In genomic region chr15:52527196-52527897, GRCh38 we compare ENCODE assay signal across 2 cellular contexts.
TF ChIP-seq lines count a peak whose summit lies in the region.

No MANE protein-coding gene starts in this region.

TF ChIP-seq in HEK293, 187 proteins besides CTCF, POLR2A, EP300 and RAD21 (continued from another document):
- TF ChIP-seq ZNF639 (tag by site-specific recombination; IDR thresholded peaks at IDR 0.05): no peak

TF ChIP-seq in K562, 482 proteins besides CTCF, POLR2A, EP300 and RAD21 (continued from another document):
- TF ChIP-seq NFXL1 (CRISPR knock-in tag; IDR thresholded peaks at IDR 0.05) (no peak), CBX2 (IDR thresholded peaks at IDR 0.05; ENCODE audit: insufficient read depth, low read length, poor library complexity, severe bottlenecking) (peak; percentile 92), CBX8 (IDR thresholded peaks at IDR 0.05; ENCODE audit: borderline replicate concordance, extremely low read depth, low read depth, low read length, poor library complexity, severe bottlenecking) (peak; percentile 77), FOXA1 (IDR thresholded peaks at IDR 0.05; ENCODE audit: borderline replicate concordance) (no peak), FOS (IDR thresholded peaks at IDR 0.05; ENCODE audit: extremely low read depth, insufficient read length) (no peak), ILF3 (IDR thresholded peaks at IDR 0.05; ENCODE audit: borderline replicate concordance) (no peak), SAFB2 (IDR thresholded peaks at IDR 0.05; ENCODE audit: borderline replicate concordance, low read depth, low read length, severe bottlenecking) (no peak), FOXJ2 (tag; IDR thresholded peaks at IDR 0.05) (no peak), KLF13 (tag; IDR thresholded peaks at IDR 0.05; ENCODE audit: borderline replicate concordance, low read depth) (no peak), ZNF740 (CRISPR knock-in tag; IDR thresholded peaks at IDR 0.05) (no peak), ZNF740 (tag; IDR thresholded peaks at IDR 0.05) (no peak), NR1H2 (CRISPR knock-in tag; IDR thresholded peaks at IDR 0.05) (no peak), TBP (optimal IDR thresholded peaks at IDR 0.05; ENCODE audit: low read depth, low read length) (no peak), BMI1 (IDR thresholded peaks at IDR 0.05; ENCODE audit: low read length) (peak; percentile 65; the same call in 1 of the 2 replicates), TSC22D4 (tag; IDR thresholded peaks at IDR 0.05) (no peak), ATF4 (CRISPR knock-in tag; IDR thresholded peaks at IDR 0.05) (no peak), MAFG (tag; conservative IDR thresholded peaks at IDR 0.05) (no peak), ZFX (CRISPR knock-in tag; IDR thresholded peaks at IDR 0.05) (no peak), ZNF77 (CRISPR knock-in tag; IDR thresholded peaks at IDR 0.05) (no peak), MYNN (IDR thresholded peaks at IDR 0.05) (no peak), MYNN (CRISPR knock-in tag; IDR thresholded peaks at IDR 0.05) (no peak), ZNF551 (CRISPR knock-in tag; IDR thresholded peaks at IDR 0.05) (no peak)
- TF ChIP-seq, protein P1, sequence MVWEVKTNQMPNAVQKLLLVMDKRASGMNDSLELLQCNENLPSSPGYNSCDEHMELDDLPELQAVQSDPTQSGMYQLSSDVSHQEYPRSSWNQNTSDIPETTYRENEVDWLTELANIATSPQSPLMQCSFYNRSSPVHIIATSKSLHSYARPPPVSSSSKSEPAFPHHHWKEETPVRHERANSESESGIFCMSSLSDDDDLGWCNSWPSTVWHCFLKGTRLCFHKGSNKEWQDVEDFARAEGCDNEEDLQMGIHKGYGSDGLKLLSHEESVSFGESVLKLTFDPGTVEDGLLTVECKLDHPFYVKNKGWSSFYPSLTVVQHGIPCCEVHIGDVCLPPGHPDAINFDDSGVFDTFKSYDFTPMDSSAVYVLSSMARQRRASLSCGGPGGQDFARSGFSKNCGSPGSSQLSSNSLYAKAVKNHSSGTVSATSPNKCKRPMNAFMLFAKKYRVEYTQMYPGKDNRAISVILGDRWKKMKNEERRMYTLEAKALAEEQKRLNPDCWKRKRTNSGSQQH (CRISPR knock-in tag; IDR thresholded peaks at IDR 0.05): no peak
- TF ChIP-seq, protein P2, sequence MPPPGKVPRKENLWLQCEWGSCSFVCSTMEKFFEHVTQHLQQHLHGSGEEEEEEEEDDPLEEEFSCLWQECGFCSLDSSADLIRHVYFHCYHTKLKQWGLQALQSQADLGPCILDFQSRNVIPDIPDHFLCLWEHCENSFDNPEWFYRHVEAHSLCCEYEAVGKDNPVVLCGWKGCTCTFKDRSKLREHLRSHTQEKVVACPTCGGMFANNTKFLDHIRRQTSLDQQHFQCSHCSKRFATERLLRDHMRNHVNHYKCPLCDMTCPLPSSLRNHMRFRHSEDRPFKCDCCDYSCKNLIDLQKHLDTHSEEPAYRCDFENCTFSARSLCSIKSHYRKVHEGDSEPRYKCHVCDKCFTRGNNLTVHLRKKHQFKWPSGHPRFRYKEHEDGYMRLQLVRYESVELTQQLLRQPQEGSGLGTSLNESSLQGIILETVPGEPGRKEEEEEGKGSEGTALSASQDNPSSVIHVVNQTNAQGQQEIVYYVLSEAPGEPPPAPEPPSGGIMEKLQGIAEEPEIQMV (tag; conservative IDR thresholded peaks at IDR 0.05; ENCODE audit: low read depth): no peak
- TF ChIP-seq, protein P3, sequence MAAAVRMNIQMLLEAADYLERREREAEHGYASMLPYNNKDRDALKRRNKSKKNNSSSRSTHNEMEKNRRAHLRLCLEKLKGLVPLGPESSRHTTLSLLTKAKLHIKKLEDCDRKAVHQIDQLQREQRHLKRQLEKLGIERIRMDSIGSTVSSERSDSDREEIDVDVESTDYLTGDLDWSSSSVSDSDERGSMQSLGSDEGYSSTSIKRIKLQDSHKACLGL (CRISPR knock-in tag; IDR thresholded peaks at IDR 0.05; ENCODE audit: borderline replicate concordance, poor library complexity, severe bottlenecking): no peak
- TF ChIP-seq, protein P4, sequence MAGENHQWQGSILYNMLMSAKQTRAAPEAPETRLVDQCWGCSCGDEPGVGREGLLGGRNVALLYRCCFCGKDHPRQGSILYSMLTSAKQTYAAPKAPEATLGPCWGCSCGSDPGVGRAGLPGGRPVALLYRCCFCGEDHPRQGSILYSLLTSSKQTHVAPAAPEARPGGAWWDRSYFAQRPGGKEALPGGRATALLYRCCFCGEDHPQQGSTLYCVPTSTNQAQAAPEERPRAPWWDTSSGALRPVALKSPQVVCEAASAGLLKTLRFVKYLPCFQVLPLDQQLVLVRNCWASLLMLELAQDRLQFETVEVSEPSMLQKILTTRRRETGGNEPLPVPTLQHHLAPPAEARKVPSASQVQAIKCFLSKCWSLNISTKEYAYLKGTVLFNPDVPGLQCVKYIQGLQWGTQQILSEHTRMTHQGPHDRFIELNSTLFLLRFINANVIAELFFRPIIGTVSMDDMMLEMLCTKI (IDR thresholded peaks at IDR 0.05; ENCODE audit: partially characterized antibody): no peak
